9 cellular contexts compared by ENCODE assay signal in the genomic region with DNA sequence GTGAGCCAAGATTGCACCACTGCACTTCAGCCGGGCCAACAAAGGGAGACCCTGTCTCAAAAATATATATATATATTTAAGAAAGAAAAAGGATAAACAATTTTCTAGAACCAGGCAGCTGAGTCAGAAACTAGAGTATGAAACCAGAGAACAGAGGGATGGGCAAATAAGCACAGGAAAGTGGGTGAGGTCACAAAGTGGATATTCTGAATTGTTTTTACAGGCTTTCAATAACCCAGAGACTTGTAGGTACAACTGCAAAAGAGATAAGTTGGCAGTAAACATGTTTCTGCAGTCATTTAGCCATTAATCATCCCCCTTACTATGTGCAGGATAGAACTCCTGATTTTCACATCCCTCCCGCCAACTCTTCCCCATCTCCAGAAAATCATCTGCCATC.
"Had no signal": no experiment of that assay in that cellular context is flagged by ENCODE, and none has a peak within 500 bp of the region (broad histone marks: within the 10 kb centered on the region; RNA-seq: fewer than 3 reads in every experiment).

No MANE protein-coding gene starts in this region.

- H3K27ac Mint-ChIP-seq: endodermal cell had no signal

- ATAC-seq: esophagus mucosa had no signal

- DNase-seq: activated CD4-positive, CD25-positive, alpha-beta regulatory T cell treated with anti-CD3 and anti-CD28 coated beads, Interleukin-2, amount 50 U/mL, for 72 hours; activated naive CD4-positive, alpha-beta T cell; activated T-cell treated with anti-CD3 and anti-CD28 coated beads, Interleukin-2, amount 50 U/mL, for 1 hour; brain microvascular endothelial cell; endodermal cell; hypothalamus; retina; stimulated activated CD4-positive, alpha-beta T cell treated with anti-CD3 and anti-CD28 coated beads, Interleukin-4, amount 100 ng/mL, for 24 hours had no signal

- H3K9me3 Mint-ChIP-seq: endodermal cell had no signal

- H3K27ac ChIP-seq: brain microvascular endothelial cell had no signal

- H3K27me3 ChIP-seq: brain microvascular endothelial cell had no signal

- H3K4me3 Mint-ChIP-seq: endodermal cell had no signal

- H3K4me1 Mint-ChIP-seq: endodermal cell had no signal

- H3K36me3 ChIP-seq: brain microvascular endothelial cell had no signal
